ENCODE assay signal across 34 cellular contexts in genomic region chr7:27810186-27810585, GRCh38.
"Had no signal": no experiment of that assay in that cellular context is flagged by ENCODE, and none has a peak within 500 bp of the region (broad histone marks: within the 10 kb centered on the region; RNA-seq: fewer than 3 reads in every experiment).

No MANE protein-coding gene starts in this region.

- H3K27me3 Mint-ChIP-seq: activated B cell treated with CpG ODN at 0.5 μM for 24 hours; activated CD4-positive, alpha-beta memory T cell treated with anti-CD3 and anti-CD28 coated beads for 36 hours; activated CD4-positive, alpha-beta T cell treated with anti-CD3 and anti-CD28 coated beads, Interleukin-2, amount 10 ng/mL, durations not matched to agents 24 days and 14 days; activated CD8-positive, alpha-beta T cell treated with anti-CD3 and anti-CD28 coated beads for 36 hours; activated naive CD8-positive, alpha-beta T cell treated with anti-CD3 and anti-CD28 coated beads for 36 hours; T-cell had no signal

- H3K4me1 ChIP-seq: breast epithelium had no signal

- H3K4me1 Mint-ChIP-seq: activated B cell treated with CpG ODN at 0.5 μM for 24 hours; activated CD4-positive, alpha-beta T cell treated with anti-CD3 and anti-CD28 coated beads, Interleukin-2, amount 10 ng/mL, durations not matched to agents 24 days and 14 days had no signal

- H3K9me3 Mint-ChIP-seq: activated B cell treated with CpG ODN at 0.5 μM for 24 hours; activated CD4-positive, alpha-beta memory T cell treated with anti-CD3 and anti-CD28 coated beads for 36 hours; activated CD4-positive, alpha-beta T cell treated with anti-CD3 and anti-CD28 coated beads, Interleukin-2, amount 10 ng/mL, durations not matched to agents 24 days and 14 days; activated CD8-positive, alpha-beta T cell treated with anti-CD3 and anti-CD28 coated beads for 36 hours; activated naive CD4-positive, alpha-beta T cell treated with anti-CD3 and anti-CD28 coated beads for 36 hours; activated naive CD4-positive, alpha-beta T cell treated with anti-CD3 and anti-CD28 coated beads, Interleukin-2, amount 50 U/mL, for 72 hours; activated naive CD8-positive, alpha-beta T cell treated with anti-CD3 and anti-CD28 coated beads for 36 hours; activated T-cell treated with anti-CD3 and anti-CD28 coated beads, Interleukin-2, amount 50 U/mL, for 4 hours; activated T-cell treated with anti-CD3 and anti-CD28 coated beads, Interleukin-2, amount 50 U/mL, for 72 hours; activated T-helper 1 cell treated with anti-CD3 and anti-CD28 coated beads, Interleukin-12 subunit alpha, Interleukin-12 subunit beta, Interleukin-2, Interleukin-4 antibody, amounts not matched to agents 30 ng/mL and 10 ng/mL and 1 ng/mL, durations not matched to agents 14 hours and 24 hours and 36 hours; T-cell; T-helper 2 cell treated with Interferon-gamma antibody and Interleukin-4, amounts not matched to agents 5 μg/mL and 100 μg/mL, for 36 hours had no signal

- H3K4me3 Mint-ChIP-seq: activated B cell treated with CpG ODN at 0.5 μM for 24 hours; activated CD4-positive, alpha-beta memory T cell treated with anti-CD3 and anti-CD28 coated beads for 36 hours; activated CD4-positive, alpha-beta T cell treated with anti-CD3 and anti-CD28 coated beads, Interleukin-2, amount 10 ng/mL, durations not matched to agents 24 days and 14 days; activated CD8-positive, alpha-beta T cell treated with anti-CD3 and anti-CD28 coated beads for 36 hours; activated naive CD4-positive, alpha-beta T cell treated with anti-CD3 and anti-CD28 coated beads for 36 hours; activated naive CD8-positive, alpha-beta T cell treated with anti-CD3 and anti-CD28 coated beads for 36 hours; activated T-cell treated with anti-CD3 and anti-CD28 coated beads, Interleukin-2, amount 50 U/mL, for 4 hours; activated T-cell treated with anti-CD3 and anti-CD28 coated beads, Interleukin-2, amount 50 U/mL, for 72 hours; activated T-helper 1 cell treated with anti-CD3 and anti-CD28 coated beads, Interleukin-12 subunit alpha, Interleukin-12 subunit beta, Interleukin-2, Interleukin-4 antibody, amounts not matched to agents 30 ng/mL and 10 ng/mL and 1 ng/mL, durations not matched to agents 14 hours and 24 hours and 36 hours; T-cell; T-helper 2 cell treated with Interferon-gamma antibody and Interleukin-4, amounts not matched to agents 5 μg/mL and 100 μg/mL, for 36 hours had no signal

- H3K27me3 ChIP-seq: adrenal gland, body of pancreas, brain microvascular endothelial cell, breast epithelium had no signal

- H3K9me3 ChIP-seq: adrenal gland, body of pancreas, breast epithelium had no signal

- DNase-seq: activated B cell treated with CpG ODN at 0.5 μM for 24 hours; activated CD4-positive, alpha-beta memory T cell treated with anti-CD3 and anti-CD28 coated beads for 36 hours; activated CD4-positive, alpha-beta T cell treated with anti-CD3 and anti-CD28 coated beads for 4 hours; activated CD4-positive, alpha-beta T cell treated with anti-CD3 and anti-CD28 coated beads, Interleukin-2, amount 10 ng/mL, durations not matched to agents 24 days and 14 days; activated CD4-positive, alpha-beta T cell treated with anti-CD3 and anti-CD28 coated beads, Interleukin-2, amount 50 U/mL, for 1 hour; activated CD4-positive, alpha-beta T cell treated with anti-CD3 and anti-CD28 coated beads, Interleukin-2, amount 50 U/mL, for 4 hours; activated CD4-positive, CD25-positive, alpha-beta regulatory T cell treated with anti-CD3 and anti-CD28 coated beads, Interleukin-2, amount 50 U/mL, for 72 hours; activated CD8-positive, alpha-beta memory T cell treated with anti-CD3 and anti-CD28 coated beads, Interleukin-2, amount 50 U/mL, for 4 hours; activated CD8-positive, alpha-beta T cell treated with anti-CD3 and anti-CD28 coated beads for 36 hours; activated effector memory CD4-positive, alpha-beta T cell treated with anti-CD3 and anti-CD28 coated beads, Interleukin-2, amount 50 U/mL, for 16 hours; activated gamma-delta T cell treated with Interleukin-2 at 50 U/mL for 16 hours; activated naive CD4-positive, alpha-beta T cell; activated naive CD4-positive, alpha-beta T cell treated with anti-CD3 and anti-CD28 coated beads for 36 hours; activated naive CD4-positive, alpha-beta T cell treated with anti-CD3 and anti-CD28 coated beads, Interleukin-2, amount 50 U/mL, for 16 hours; activated naive CD8-positive, alpha-beta T cell treated with anti-CD3 and anti-CD28 coated beads for 36 hours; activated T-cell treated with anti-CD3 and anti-CD28 coated beads for 4 hours; activated T-cell treated with anti-CD3 and anti-CD28 coated beads, Interleukin-2, amount 50 U/mL, for 1 hour; activated T-cell treated with anti-CD3 and anti-CD28 coated beads, Interleukin-2, amount 50 U/mL, for 4 hours; activated T-cell treated with anti-CD3 and anti-CD28 coated beads, Interleukin-2, amount 50 U/mL, for 72 hours; adrenal gland; amniotic stem cell; aorta; body of pancreas; brain microvascular endothelial cell; central memory CD4-positive, alpha-beta T cell; cerebellar nuclear complex; T-cell; T-helper 2 cell; T-helper 9 cell had no signal

- H3K4me3 ChIP-seq: adrenal gland, body of pancreas, breast epithelium had no signal

- ATAC-seq: activated CD8-positive, alpha-beta T cell treated with anti-CD3 and anti-CD28 coated beads for 36 hours; activated naive CD4-positive, alpha-beta T cell treated with anti-CD3 and anti-CD28 coated beads, Interleukin-2, amount 50 U/mL, for 72 hours; activated T-cell treated with anti-CD3 and anti-CD28 coated beads, Interleukin-2, amount 50 U/mL, for 4 hours; activated T-cell treated with anti-CD3 and anti-CD28 coated beads, Interleukin-2, amount 50 U/mL, for 72 hours; body of pancreas; T-cell had no signal

- H3K36me3 ChIP-seq: adrenal gland, breast epithelium had no signal

- H3K27ac ChIP-seq: body of pancreas, brain microvascular endothelial cell, breast epithelium, VCaP had no signal

- H3K27ac Mint-ChIP-seq: activated B cell treated with CpG ODN at 0.5 μM for 24 hours; activated CD4-positive, alpha-beta memory T cell treated with anti-CD3 and anti-CD28 coated beads for 36 hours; activated CD4-positive, alpha-beta T cell treated with anti-CD3 and anti-CD28 coated beads, Interleukin-2, amount 10 ng/mL, durations not matched to agents 24 days and 14 days; activated CD8-positive, alpha-beta T cell treated with anti-CD3 and anti-CD28 coated beads for 36 hours; activated naive CD4-positive, alpha-beta T cell treated with anti-CD3 and anti-CD28 coated beads for 36 hours; activated naive CD4-positive, alpha-beta T cell treated with anti-CD3 and anti-CD28 coated beads, Interleukin-2, amount 50 U/mL, for 72 hours; activated naive CD8-positive, alpha-beta T cell treated with anti-CD3 and anti-CD28 coated beads for 36 hours; activated T-helper 1 cell treated with anti-CD3 and anti-CD28 coated beads, Interleukin-12 subunit alpha, Interleukin-12 subunit beta, Interleukin-2, Interleukin-4 antibody, amounts not matched to agents 30 ng/mL and 10 ng/mL and 1 ng/mL, durations not matched to agents 14 hours and 24 hours and 36 hours; T-helper 2 cell treated with Interferon-gamma antibody and Interleukin-4, amounts not matched to agents 5 μg/mL and 100 μg/mL, for 36 hours had no signal
